8 cellular contexts compared by ENCODE assay signal in the genomic region with DNA sequence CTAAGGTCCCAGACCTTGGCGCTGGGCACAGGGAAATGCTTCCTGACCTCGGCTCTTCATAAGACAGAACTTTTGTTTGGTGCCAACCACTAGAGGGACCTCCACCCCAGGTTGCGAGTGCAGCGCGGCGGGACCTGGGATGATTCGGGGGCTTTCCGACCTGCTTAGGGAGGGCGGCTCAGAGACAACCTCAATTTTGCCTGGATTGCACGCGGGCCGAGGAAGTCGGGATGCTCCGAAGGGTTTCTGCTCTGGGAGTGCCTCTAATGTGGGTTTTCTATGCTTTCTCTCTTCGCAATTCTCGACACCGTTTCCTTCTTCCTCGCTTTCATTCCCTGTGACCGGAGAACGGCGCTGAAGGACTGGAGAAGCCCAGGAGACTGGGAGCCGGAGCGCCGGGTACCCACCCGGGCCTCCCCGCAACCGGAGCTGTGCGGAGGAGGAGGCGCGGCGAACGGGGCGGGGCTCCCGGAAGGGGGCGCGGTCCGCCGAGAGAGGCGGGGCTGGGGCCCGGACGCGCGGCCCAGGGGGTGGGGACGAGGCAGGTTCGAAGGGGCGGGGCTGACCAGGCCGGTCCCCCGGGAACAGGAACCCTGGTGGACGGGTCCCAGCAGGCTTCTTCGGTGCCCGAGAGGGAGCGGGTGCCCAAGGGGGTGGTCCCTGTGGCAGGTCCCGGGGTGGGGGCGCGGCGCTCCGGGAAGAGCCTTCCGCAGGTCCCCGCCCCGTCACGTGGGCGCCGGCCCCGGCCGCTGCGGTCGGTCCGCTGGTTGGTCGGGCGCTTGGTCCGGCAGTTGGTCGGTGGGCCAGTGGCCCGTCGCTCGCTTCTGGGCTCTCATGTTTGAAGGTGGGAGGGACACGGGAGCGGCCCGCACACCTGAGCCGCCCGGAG. TPM values are rescaled to one million over a fixed set of nuclear protein-coding genes. Genes with fewer than 3 reads are reported as not detected.
DNase-seq lines count a peak whose midpoint lies in the region; ATAC-seq, FAIRE-seq and TF ChIP-seq lines count a peak whose summit lies in the region.

A gene (plus strand): TSS at position 790 of the 889 bp plus-strand sequence. CDS start 35,477 bp downstream, outside the sequence.

- ATAC-seq in GM19468 (IDR thresholded peaks at IDR 0.05; ENCODE audit: extremely low read depth, unreplicated experiment) (peak; percentile 44), foreskin keratinocyte (peak; percentile 94)

- peak within 1 kb of the TSS; percentile 77 for H2AFZ ChIP-seq in neuron (ENCODE audit: low read depth, low read length)

- TF ChIP-seq CTCF in D721Med (IDR thresholded peaks at IDR 0.05; ENCODE audit: insufficient read depth, missing control alignments): peak; percentile 56
- peak; percentile 80 for TF ChIP-seq CTCF in foreskin keratinocyte (conservative IDR thresholded peaks at IDR 0.05)

- peak; percentile 56 for DNase-seq in D721Med (ENCODE audit: insufficient read length, low spot score)
- peak; percentile 81 for DNase-seq in HPDE6-E6E7 (ENCODE audit: extremely low spot score)
- DNase-seq in RPMI7951 (ENCODE audit: low read depth): peak; percentile 54
- DNase-seq in activated gamma-delta T cell (lab: John Stamatoyannopoulos, UW): peak; percentile 65
- DNase-seq in foreskin keratinocyte: peak; percentile 23 to 48
- DNase-seq in stromal cell of bone marrow (ENCODE audit: low read depth): peak; percentile 47

- H3K27me3 ChIP-seq in foreskin keratinocyte: peaks cover 18% of the 10 kb centered on the region
- H3K27me3 ChIP-seq in neuron (ENCODE audit: insufficient read depth, low read length): peaks cover 34% of the 10 kb centered on the region

- no peak for FAIRE-seq in D721Med (lab: Jason Lieb, UNC)

- peak within 1 kb of the TSS; percentile 51 for H3K4me3 ChIP-seq in neuron (ENCODE audit: low read length)

- no peaks in the 10 kb centered on the region for H3K9me3 ChIP-seq in neuron (ENCODE audit: low read length)

- no peak within 1 kb of the TSS for H3K27ac ChIP-seq in foreskin keratinocyte

- H3K36me3 ChIP-seq in neuron (ENCODE audit: insufficient read depth, low read length): no peaks in the 10 kb centered on the region

- H3K4me1 ChIP-seq in foreskin keratinocyte (no peaks in the 10 kb centered on the region), neuron (ENCODE audit: insufficient read depth, low read length) (peaks cover 9% of the 10 kb centered on the region)

RNA-seq across cellular contexts. Expression of the gene that starts here (rescaled TPM):
- 1.3 and 6.5 TPM in 2 replicates for total RNA-seq in RPMI7951 (2014; rRNA removed; shearing (Covaris generic))
- 2.1 and 4.3 TPM in 2 replicates for total RNA-seq in foreskin keratinocyte
- 1.4 and 2.2 TPM in 2 replicates for polyA plus RNA-seq in foreskin keratinocyte
